19 cellular contexts compared by ENCODE assay signal in the genomic region with DNA sequence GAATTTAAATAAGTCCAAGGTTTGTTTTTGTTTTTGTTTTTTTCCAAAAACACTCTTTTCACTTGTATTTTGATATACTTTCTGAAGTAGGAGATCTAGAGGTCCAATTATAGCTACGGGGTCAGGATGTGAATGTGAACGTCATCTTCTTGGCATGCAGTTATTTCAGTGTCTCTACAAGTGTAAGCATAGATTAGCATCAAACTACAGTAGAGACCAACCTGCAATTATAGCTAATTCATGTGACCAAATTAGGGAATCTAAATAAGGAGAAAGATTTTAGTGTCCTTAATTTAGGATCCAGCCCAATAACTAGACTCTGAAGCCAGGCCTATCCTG.
A peak's percentile ranks its signal among the peaks of the same experiment; 100 is the strongest.
DNase-seq lines count a peak whose midpoint lies in the region; ATAC-seq, FAIRE-seq and TF ChIP-seq lines count a peak whose summit lies in the region.
"Had no signal": no experiment of that assay in that cellular context is flagged by ENCODE, and none has a peak within 500 bp of the region (broad histone marks: within the 10 kb centered on the region; RNA-seq: fewer than 3 reads in every experiment).

No MANE protein-coding gene starts in this region.

- H3K4me1 ChIP-seq in A549 (peaks cover 17% of the 10 kb centered on the region; the same call in 2 of the 3 replicates), smooth muscle cell (ENCODE audit: low read depth) (peaks cover 9% of the 10 kb centered on the region), esophagus muscularis mucosa (peaks cover 14 to 20% (median 18%) of the 10 kb centered on the region in 4 donors)
- H3K4me1 ChIP-seq: BLaER1 treated with 17β-estradiol and CSF1 and Interleukin-3, amounts not matched to agents 10 nM and 100 nM had no signal

- ATAC-seq in A549 (no peak), HG02938 (IDR thresholded peaks at IDR 0.05; ENCODE audit: unreplicated experiment) (no peak)
- ATAC-seq: CD8-positive, alpha-beta T cell; HCT116; HepG2 had no signal

- POLR2A ChIA-PET in A549 (lab: Yijun Ruan, JAX), result no interaction called here

- H2AFZ ChIP-seq in smooth muscle cell (ENCODE audit: low read depth), result no peak overlapping the region

- no peaks in the 10 kb centered on the region for H3K36me3 ChIP-seq in smooth muscle cell (ENCODE audit: low read depth)
- no peaks in the 10 kb centered on the region for H3K36me3 ChIP-seq in esophagus muscularis mucosa
- H3K36me3 ChIP-seq: BLaER1 treated with 17β-estradiol and CSF1 and Interleukin-3, amounts not matched to agents 10 nM and 100 nM had no signal

- no peaks in the 10 kb centered on the region for H3F3A ChIP-seq in smooth muscle cell (ENCODE audit: low read depth)

- H3K27ac ChIP-seq in A549 (peak overlapping the region in 1 of 2 experiments; percentile 33; a peak in 1 of 6 replicates), smooth muscle cell (ENCODE audit: low read depth) (peak overlapping the region; percentile 1), esophagus muscularis mucosa (replicated peaks in 1 of 4) (no peak overlapping the region)
- H3K27ac ChIP-seq: BLaER1 treated with 17β-estradiol and CSF1 and Interleukin-3, amounts not matched to agents 10 nM and 100 nM had no signal

- H3K27me3 ChIP-seq in smooth muscle cell (ENCODE audit: low read depth) (no peaks in the 10 kb centered on the region), esophagus muscularis mucosa (no peaks in the 10 kb centered on the region)
- H3K27me3 ChIP-seq: BLaER1 treated with 17β-estradiol and CSF1 and Interleukin-3, amounts not matched to agents 10 nM and 100 nM had no signal

- TF ChIP-seq CTCF in A549 (IDR thresholded peaks at IDR 0.05), result no peak
- TF ChIP-seq CTCF in choroid plexus epithelial cell (conservative IDR thresholded peaks at IDR 0.05; ENCODE audit: low read depth, low read length), result no peak
- no peak for TF ChIP-seq CTCF in smooth muscle cell (IDR thresholded peaks at IDR 0.05; ENCODE audit: borderline replicate concordance, insufficient read depth, poor library complexity, severe bottlenecking)
- no peak for TF ChIP-seq CTCF in esophagus muscularis mucosa (IDR thresholded peaks at IDR 0.05)

- WGBS in A549 (ENCODE audit: missing lambda C conversion rate), result 73% methylated on average over 2 of the region's 2 CpGs
- 73% methylated on average over 2 of the region's 2 CpGs for WGBS in smooth muscle cell (ENCODE audit: low lambda C conversion rate)
- WGBS in esophagus muscularis mucosa, result 91% methylated on average over 2 of the region's 2 CpGs

- CTCF ChIA-PET in A549 (lab: Yijun Ruan, JAX), result no interaction called here

- H3K4me3 ChIP-seq in A549, result no peak overlapping the region
- H3K4me3 ChIP-seq in choroid plexus epithelial cell (ENCODE audit: low read depth, low read length), result no peak overlapping the region
- no peak overlapping the region for H3K4me3 ChIP-seq in smooth muscle cell
- no peak overlapping the region for H3K4me3 ChIP-seq in esophagus muscularis mucosa
- H3K4me3 ChIP-seq: BLaER1 treated with 17β-estradiol and CSF1 and Interleukin-3, amounts not matched to agents 10 nM and 100 nM had no signal

- H3K9me3 ChIP-seq in A549 (no peaks in the 10 kb centered on the region; the same call in 2 of the 3 replicates), smooth muscle cell (replicated peaks; ENCODE audit: low read depth) (no peaks in the 10 kb centered on the region), esophagus muscularis mucosa (no peaks in the 10 kb centered on the region)
- H3K9me3 ChIP-seq: BLaER1 treated with 17β-estradiol and CSF1 and Interleukin-3, amounts not matched to agents 10 nM and 100 nM had no signal

- FAIRE-seq in A549 (lab: Jason Lieb, UNC), result no peak
- FAIRE-seq: HepG2 had no signal

- no peak for TF ChIP-seq RAD21 in A549 (conservative IDR thresholded peaks at IDR 0.05 in 1 of 2, IDR thresholded peaks at IDR 0.05 in 1 of 2)

- H3K4me2 ChIP-seq in A549 (peak overlapping the region; percentile 53), smooth muscle cell (no peak overlapping the region)
- H3K4me2 ChIP-seq: BLaER1 treated with 17β-estradiol and CSF1 and Interleukin-3, amounts not matched to agents 10 nM and 100 nM had no signal

- intact Hi-C loops in esophagus muscularis mucosa (cut with DNase I), result no loop called here

- no peak for DNase-seq in A549 (ENCODE audit: low read depth in 1 of 2, low spot score in 1 of 2)
- DNase-seq in EL, result peak; percentile 58
- DNase-seq in choroid plexus epithelial cell (ENCODE audit: low read depth), result peak; percentile 44
- no peak for DNase-seq in smooth muscle cell (lab: John Stamatoyannopoulos, UW; ENCODE audit: unreplicated experiment)
- no peak for DNase-seq in stimulated activated CD4-positive, alpha-beta T cell treated with anti-CD3 and anti-CD28 coated beads, Interleukin-2, amount 100 ng/mL, for 48 hours
- no peak for DNase-seq in esophagus muscularis mucosa (ENCODE audit: extremely low spot score)
- DNase-seq: 8988T; CD8-positive, alpha-beta T cell; DMS 273 treated with DMSO at 0.1 percent for 48 hours; DMS53; DND-41; GF-D8; GOT3; H7; HFFc6 had no signal

- H3K9ac ChIP-seq in smooth muscle cell (ENCODE audit: low read depth), result no peak overlapping the region
- H3K9ac ChIP-seq: BLaER1 treated with 17β-estradiol and CSF1 and Interleukin-3, amounts not matched to agents 10 nM and 100 nM had no signal

- TF ChIP-seq EP300 in A549 (IDR thresholded peaks at IDR 0.05) (no peak), esophagus muscularis mucosa (IDR thresholded peaks at IDR 0.05) (no peak)

- no peaks in the 10 kb centered on the region for H4K20me1 ChIP-seq in smooth muscle cell (ENCODE audit: low read depth)
- H4K20me1 ChIP-seq: BLaER1 treated with 17β-estradiol and CSF1 and Interleukin-3, amounts not matched to agents 10 nM and 100 nM had no signal

- H3K79me2 ChIP-seq in smooth muscle cell (ENCODE audit: low read depth), result no peaks in the 10 kb centered on the region

- TF ChIP-seq POLR2A in A549 (IDR thresholded peaks at IDR 0.05; ENCODE audit: low read length) (no peak), esophagus muscularis mucosa (IDR thresholded peaks at IDR 0.05; ENCODE audit: low read depth) (no peak)

TF ChIP-seq in A549, 52 proteins besides CTCF, POLR2A, EP300 and RAD21:
- TF ChIP-seq HOXB5 (CRISPR knock-in tag; IDR thresholded peaks at IDR 0.05), result no peak
- no peak for TF ChIP-seq ZC3H11A (IDR thresholded peaks at IDR 0.05)
- no peak for TF ChIP-seq MAFK (IDR thresholded peaks at IDR 0.05; ENCODE audit: partially characterized antibody)
- TF ChIP-seq FOSB (CRISPR knock-in tag; IDR thresholded peaks at IDR 0.05), result no peak
- no peak for TF ChIP-seq NPAS2 (CRISPR knock-in tag; IDR thresholded peaks at IDR 0.05; ENCODE audit: borderline replicate concordance)
- TF ChIP-seq, protein P1, sequence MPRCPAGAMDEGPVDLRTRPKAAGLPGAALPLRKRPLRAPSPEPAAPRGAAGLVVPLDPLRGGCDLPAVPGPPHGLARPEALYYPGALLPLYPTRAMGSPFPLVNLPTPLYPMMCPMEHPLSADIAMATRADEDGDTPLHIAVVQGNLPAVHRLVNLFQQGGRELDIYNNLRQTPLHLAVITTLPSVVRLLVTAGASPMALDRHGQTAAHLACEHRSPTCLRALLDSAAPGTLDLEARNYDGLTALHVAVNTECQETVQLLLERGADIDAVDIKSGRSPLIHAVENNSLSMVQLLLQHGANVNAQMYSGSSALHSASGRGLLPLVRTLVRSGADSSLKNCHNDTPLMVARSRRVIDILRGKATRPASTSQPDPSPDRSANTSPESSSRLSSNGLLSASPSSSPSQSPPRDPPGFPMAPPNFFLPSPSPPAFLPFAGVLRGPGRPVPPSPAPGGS (IDR thresholded peaks at IDR 0.05), result no peak
- TF ChIP-seq JUN (IDR thresholded peaks at IDR 0.05), result no peak
- TF ChIP-seq NR3C1 (IDR thresholded peaks at IDR 0.05), result no peak
- no peak for TF ChIP-seq MAZ (IDR thresholded peaks at IDR 0.05; ENCODE audit: borderline replicate concordance, low read depth, low read length)
- no peak for TF ChIP-seq CEBPB (IDR thresholded peaks at IDR 0.05)
- no peak for TF ChIP-seq HDAC2 (IDR thresholded peaks at IDR 0.05)
- no peak for TF ChIP-seq RFX5 (IDR thresholded peaks at IDR 0.05)
- TF ChIP-seq, protein P2, sequence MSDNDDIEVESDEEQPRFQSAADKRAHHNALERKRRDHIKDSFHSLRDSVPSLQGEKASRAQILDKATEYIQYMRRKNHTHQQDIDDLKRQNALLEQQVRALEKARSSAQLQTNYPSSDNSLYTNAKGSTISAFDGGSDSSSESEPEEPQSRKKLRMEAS (IDR thresholded peaks at IDR 0.05), result no peak
- TF ChIP-seq JUNB (IDR thresholded peaks at IDR 0.05), result no peak

Comparison
In these comparisons a context has a peak if more than half of its experiments do, and no peak if none do; other contexts are left out.
1. DNase-seq: peak in EL (single experiment) and choroid plexus epithelial cell (single experiment); none in A549 (0 of 2), smooth muscle cell (single experiment), stimulated activated CD4-positive, alpha-beta T cell treated with anti-CD3 and anti-CD28 coated beads, Interleukin-2, amount 100 ng/mL, for 48 hours (0 of 2) and esophagus muscularis mucosa (single experiment).